Comparison of ENCODE assay signal across 10 cellular contexts in the genomic region with DNA sequence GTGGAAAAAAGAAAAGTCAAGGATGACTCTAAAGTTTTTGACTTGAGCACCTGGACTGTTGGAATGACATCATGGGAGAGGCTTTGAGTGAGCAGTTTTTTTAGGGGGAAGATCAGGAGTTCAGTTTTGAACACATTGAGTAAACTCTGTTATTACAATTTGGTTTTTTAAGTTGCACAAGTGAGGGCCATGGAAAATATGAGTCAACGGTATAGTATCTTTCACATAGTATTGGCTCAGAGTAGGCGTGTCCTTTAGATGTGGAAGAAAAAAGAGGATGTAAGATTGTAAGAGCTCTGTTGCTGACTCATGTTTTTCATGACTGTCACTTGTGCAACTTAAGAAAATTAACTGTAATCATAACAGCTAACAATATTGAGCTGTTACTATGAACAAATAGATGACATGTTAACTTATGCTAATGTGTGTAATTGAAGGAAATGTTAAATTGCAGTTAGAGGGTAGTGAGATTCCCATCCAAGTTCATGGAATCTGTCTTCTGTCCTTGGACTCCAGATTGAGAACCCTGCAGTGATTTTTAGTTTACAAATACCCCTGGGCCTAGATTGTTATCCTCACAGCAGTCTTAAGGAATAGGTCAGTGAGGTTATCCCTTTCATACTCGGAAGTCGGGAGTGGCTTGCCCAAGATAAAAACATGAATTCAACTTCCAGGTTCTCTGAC. TPM values are rescaled to one million over a fixed set of nuclear protein-coding genes. Genes with fewer than 3 reads are reported as not detected.
DNase-seq lines count a peak whose midpoint lies in the region; ATAC-seq and TF ChIP-seq lines count a peak whose summit lies in the region.
"Had no signal": no experiment of that assay in that cellular context is flagged by ENCODE, and none has a peak within 500 bp of the region (broad histone marks: within the 10 kb centered on the region; RNA-seq: fewer than 3 reads in every experiment).

No MANE protein-coding gene starts in this region.

- H3K36me3 ChIP-seq in hepatocyte (replicated peaks; ENCODE audit: insufficient read depth, low read depth), result no peaks in the 10 kb centered on the region
- H3K36me3 ChIP-seq in transverse colon, result no peaks in the 10 kb centered on the region

- H3K27ac ChIP-seq in hepatocyte, result peak overlapping the region; percentile 61
- H3K27ac ChIP-seq in transverse colon, result peak overlapping the region in 3 of 4 donors; percentile 20 to 39 (median 28)
- H3K27ac ChIP-seq: 22Rv1 had no signal

- peak; percentile 37 for DNase-seq in DMS53 (lab: John Stamatoyannopoulos, UW)
- DNase-seq in DMS53 treated with DMSO at 0.1 percent for 48 hours (lab: John Stamatoyannopoulos, UW; ENCODE audit: unreplicated experiment), result no peak
- peak; percentile 99 for DNase-seq in HS-5 (ENCODE audit: low read depth)
- no peak for DNase-seq in activated B cell treated with CpG ODN at 0.5 μM for 24 hours
- peak; percentile 87 for DNase-seq in hepatocyte (ENCODE audit: low spot score)
- DNase-seq in transverse colon, result no peak
- DNase-seq in mesenteric fat pad (ENCODE audit: low spot score), result no peak

- H4K20me1 ChIP-seq in hepatocyte (ENCODE audit: insufficient read depth, poor library complexity, severe bottlenecking), result no peaks in the 10 kb centered on the region

- 62% methylated on average over 4 of the region's 4 CpGs for WGBS in hepatocyte (ENCODE audit: low lambda C conversion rate, missing lambda C conversion rate)
- WGBS in transverse colon (ENCODE audit: low coverage in 1 of 2), 2 donors, result 64 to 69% methylated on average over 4 of the region's 4 CpGs

- POLR2A ChIA-PET in activated B cell treated with CpG ODN at 0.5 μM for 24 hours (lab: Charles Lee), result interaction anchor here (0.6 to 3.5 kb wide), 5 partner anchors 10 to 180 kb away, joined by 4 to 41 read pairs (median 4); a partner anchor contains a TSS

- H3K9me2 ChIP-seq in hepatocyte (replicated peaks; ENCODE audit: insufficient read depth), result no peaks in the 10 kb centered on the region

- H3K4me3 Mint-ChIP-seq in activated B cell treated with CpG ODN at 0.5 μM for 24 hours, result peak overlapping the region; percentile 25
- H3K4me3 Mint-ChIP-seq: brain had no signal

- H3K27me3 Mint-ChIP-seq in activated B cell treated with CpG ODN at 0.5 μM for 24 hours, result no peaks in the 10 kb centered on the region
- H3K27me3 Mint-ChIP-seq: brain had no signal

- H3K9me3 ChIP-seq in hepatocyte (ENCODE audit: low read depth), result no peaks in the 10 kb centered on the region
- no peaks in the 10 kb centered on the region for H3K9me3 ChIP-seq in transverse colon

- H3K4me2 ChIP-seq in hepatocyte, result no peak overlapping the region

- TF ChIP-seq EP300 in transverse colon (IDR thresholded peaks at IDR 0.05; ENCODE audit: low read depth), result no peak

- no peaks in the 10 kb centered on the region for H3K4me1 ChIP-seq in hepatocyte (ENCODE audit: insufficient read depth)
- H3K4me1 ChIP-seq in transverse colon, result peaks cover 0 to 4% (median 0%) of the 10 kb centered on the region in 4 donors

- no peaks in the 10 kb centered on the region for H3K36me3 Mint-ChIP-seq in activated B cell treated with CpG ODN at 0.5 μM for 24 hours (ENCODE audit: low read depth)
- H3K36me3 Mint-ChIP-seq: brain had no signal

- peaks cover 62% of the 10 kb centered on the region for H3K4me1 Mint-ChIP-seq in activated B cell treated with CpG ODN at 0.5 μM for 24 hours

- intact Hi-C loops in activated B cell treated with CpG ODN at 0.5 μM for 24 hours (cut with micrococcal nuclease) (loop anchor here (1.0 to 2.0 kb wide), 10 partner anchors 14 to 498 kb away; no protein-coding TSS in a partner anchor), transverse colon (cut with DNase I; ENCODE audit: low total_unique reads) (no loop called here)

- no peak for TF ChIP-seq POLR2A in transverse colon (IDR thresholded peaks at IDR 0.05)

- no peak for TF ChIP-seq CTCF in activated B cell treated with CpG ODN at 0.5 μM for 24 hours (IDR thresholded peaks at IDR 0.05)
- no peak for TF ChIP-seq CTCF in hepatocyte (IDR thresholded peaks at IDR 0.05; ENCODE audit: poor library complexity)
- no peak for TF ChIP-seq CTCF in transverse colon (IDR thresholded peaks at IDR 0.05)

- H3K27me3 ChIP-seq in hepatocyte (no peaks in the 10 kb centered on the region), transverse colon (no peaks in the 10 kb centered on the region)

- in situ Hi-C loops in transverse colon (cut with MboI; ENCODE audit: low pct_ligation_motif_present in 1 of 4, low pct_unique_long_range_greater_than_20kb in 1 of 4, low sequenced_read_pairs in 3 of 4), result no loop called here

- H3K79me2 ChIP-seq in hepatocyte, result no peaks in the 10 kb centered on the region

- H3K27ac Mint-ChIP-seq in activated B cell treated with CpG ODN at 0.5 μM for 24 hours, result peak overlapping the region; percentile 96
- H3K27ac Mint-ChIP-seq: brain had no signal

- peaks cover 5% of the 10 kb centered on the region for H3K9me3 Mint-ChIP-seq in activated B cell treated with CpG ODN at 0.5 μM for 24 hours

- no peak overlapping the region for H3K4me3 ChIP-seq in hepatocyte
- no peak overlapping the region for H3K4me3 ChIP-seq in transverse colon

- ATAC-seq in GM21528 (IDR thresholded peaks at IDR 0.05; ENCODE audit: low FRiP score, unreplicated experiment) (peak; percentile 95), activated B cell treated with CpG ODN at 0.5 μM for 24 hours (ENCODE audit: low read depth) (peak; percentile 74)

- no peak overlapping the region for H2AFZ ChIP-seq in hepatocyte

- CTCF ChIA-PET in activated B cell treated with CpG ODN at 0.5 μM for 24 hours (lab: Charles Lee), result interaction anchor here (0.7 to 1.0 kb wide), 2 partner anchors 43 to 48 kb away, joined by 3 to 5 read pairs; a partner anchor contains a TSS

RNA-seq across cellular contexts. Expression of a gene that starts 48.1 kb away (rescaled TPM):
- total RNA-seq in activated B cell treated with CpG ODN at 0.5 μM for 24 hours (110 and 136 TPM in 2 replicates), hepatocyte (67.2 and 71.4 TPM in 2 replicates), transverse colon (100 to 1,000 TPM in 2 of 4 donors, 10 to 100 TPM in 2; 52.7 to 235 (median 104) TPM), mesenteric fat pad (36.9 TPM)
- polyA plus RNA-seq in hepatocyte, result 52.2 and 67.1 TPM in 2 replicates

Comparison
In these comparisons a context has a peak if more than half of its experiments do, and no peak if none do; other contexts are left out.
1. DNase-seq: peak in DMS53 (single experiment), HS-5 (single experiment) and hepatocyte (single experiment); none in DMS53 treated with DMSO at 0.1 percent for 48 hours (single experiment), activated B cell treated with CpG ODN at 0.5 μM for 24 hours (single experiment), transverse colon (single experiment) and mesenteric fat pad (single experiment).